ENCODE assay signal across 16 cellular contexts in the genomic region with DNA sequence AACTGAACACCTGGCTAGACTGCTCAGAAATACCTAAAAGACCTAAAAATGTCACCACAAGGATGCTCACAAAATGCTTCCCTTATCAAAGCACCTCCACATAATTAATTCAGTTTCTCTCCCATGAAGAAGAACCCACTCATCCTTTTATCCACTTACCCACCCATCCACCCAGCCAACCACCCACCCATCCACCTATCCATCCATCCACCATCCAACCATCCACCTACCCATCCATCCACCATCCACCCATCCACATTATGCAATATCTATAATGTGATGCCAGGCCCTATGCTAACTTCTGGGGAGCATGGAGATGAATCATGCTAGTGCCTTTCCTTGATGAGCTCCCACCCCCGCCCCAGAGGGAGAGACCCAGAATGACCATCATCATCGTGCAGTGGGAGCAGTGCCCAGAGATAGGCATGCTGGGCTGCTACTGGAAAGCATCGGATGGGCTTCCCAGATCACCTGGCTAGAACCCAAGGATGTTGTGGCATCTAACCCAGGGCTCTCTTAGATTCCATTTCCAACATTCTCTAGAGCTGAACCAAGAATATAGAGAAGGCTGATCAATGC.
DNase-seq lines count a peak whose midpoint lies in the region; ATAC-seq and TF ChIP-seq lines count a peak whose summit lies in the region.
"Had no signal": no experiment of that assay in that cellular context is flagged by ENCODE, and none has a peak within 500 bp of the region (broad histone marks: within the 10 kb centered on the region; RNA-seq: fewer than 3 reads in every experiment).

No MANE protein-coding gene starts in this region.

- H3K18ac ChIP-seq in neuronal stem cell (ENCODE audit: low read length), result no peak overlapping the region

- DNase-seq in GM23338 (ENCODE audit: low spot score), result no peak
- peak; percentile 61 for DNase-seq in NCI-H460 (ENCODE audit: extremely low read depth, low read depth)
- no peak for DNase-seq in neuronal stem cell (ENCODE audit: low spot score)
- DNase-seq in COLO829 (ENCODE audit: low spot score), result no peak
- DNase-seq in NCI-H2107 (lab: John Stamatoyannopoulos, UW), result no peak
- DNase-seq in NCI-H1436 treated with DMSO at 0.1 percent for 48 hours (lab: John Stamatoyannopoulos, UW), result no peak
- DNase-seq: Kasumi-1, NCI-H1048, NCI-H1417 treated with DMSO at 0.1 percent for 48 hours, NCI-H187 treated with DMSO at 0.1 percent for 48 hours, NCI-H524, NCI-H774 had no signal

- no peak overlapping the region for H3K27ac ChIP-seq in GM23338 (ENCODE audit: low read depth)
- H3K27ac ChIP-seq in cingulate gyrus (ENCODE audit: low read depth, low read length), result peak overlapping the region; percentile 19
- no peak overlapping the region for H3K27ac ChIP-seq in neuronal stem cell (replicated peaks; ENCODE audit: low read length)

- H3K36me3 ChIP-seq in GM23338 (ENCODE audit: insufficient read depth) (no peaks in the 10 kb centered on the region), neuronal stem cell (replicated peaks in 1 of 2; ENCODE audit: control insufficient read depth in 2 of 2, insufficient read depth in 2 of 2, low read length in 2 of 2) (peaks cover 3 to 34% of the 10 kb centered on the region in 2 donors)

- H3K4me1 ChIP-seq in GM23338 (ENCODE audit: insufficient read depth) (peaks cover 14% of the 10 kb centered on the region), neuronal stem cell (ENCODE audit: control insufficient read depth in 2 of 2, insufficient read depth in 1 of 2, low read depth in 1 of 2, low read length in 2 of 2) (peaks cover 21 to 22% of the 10 kb centered on the region in 2 donors)

- H3K79me1 ChIP-seq in neuronal stem cell (ENCODE audit: low read depth, low read length), result no peaks in the 10 kb centered on the region

- no peaks in the 10 kb centered on the region for H3K9me3 ChIP-seq in neuronal stem cell (replicated peaks in 1 of 2; ENCODE audit: control insufficient read depth in 2 of 2, insufficient read depth in 1 of 2, low read depth in 1 of 2, low read length in 2 of 2)

- no CpG with 5 or more reads among the region's 3 CpGs for WGBS in neuronal stem cell (ENCODE audit: extremely low coverage in 2 of 2, insufficient read length in 2 of 2, insufficient replicate concordance in 1 of 2), 2 donors

- no peaks in the 10 kb centered on the region for H3F3A ChIP-seq in GM23338 (replicated peaks; ENCODE audit: low read depth)

- peaks cover 1% of the 10 kb centered on the region for H3K27me3 Mint-ChIP-seq in GM23338 (ENCODE audit: insufficient read depth, low read depth, poor library complexity)

- no peak for ATAC-seq in GM23338
- ATAC-seq in HG02678 (IDR thresholded peaks at IDR 0.05; ENCODE audit: unreplicated experiment), result no peak
- ATAC-seq: Panc1 had no signal

- no peak overlapping the region for H2AFZ ChIP-seq in GM23338
- no peak overlapping the region for H2AFZ ChIP-seq in neuronal stem cell (ENCODE audit: low read length)

- H2BK5ac ChIP-seq in neuronal stem cell (ENCODE audit: low read length), result no peak overlapping the region

- no peak overlapping the region for H3K23ac ChIP-seq in neuronal stem cell (ENCODE audit: low read depth, low read length, poor library complexity)

- no peaks in the 10 kb centered on the region for H3K79me2 ChIP-seq in GM23338 (replicated peaks; ENCODE audit: insufficient read depth)

- H3K4me3 Mint-ChIP-seq in GM23338, result no peak overlapping the region
- H3K4me3 Mint-ChIP-seq: CD14-positive monocyte had no signal

- H3K4ac ChIP-seq in neuronal stem cell (ENCODE audit: low read length), result no peak overlapping the region

- H2BK12ac ChIP-seq in neuronal stem cell (ENCODE audit: low read length), result no peak overlapping the region

- peaks cover 45% of the 10 kb centered on the region for H3K4me1 Mint-ChIP-seq in GM23338

- H3K9me2 ChIP-seq in GM23338 (ENCODE audit: insufficient read depth), result peaks cover 12% of the 10 kb centered on the region; the same call in 1 of the 2 replicates

- H3K4me3 ChIP-seq in GM23338 (no peak overlapping the region), neuronal stem cell (ENCODE audit: low read length in 2 of 2) (no peak overlapping the region)

- no peaks in the 10 kb centered on the region for H3K9me3 Mint-ChIP-seq in GM23338
- H3K9me3 Mint-ChIP-seq: CD14-positive monocyte had no signal

- H3K36me3 Mint-ChIP-seq in GM23338 (ENCODE audit: low read depth), result peaks cover 2% of the 10 kb centered on the region; the same call in 1 of the 3 replicates

- peak overlapping the region; percentile 32 for H4K8ac ChIP-seq in neuronal stem cell (ENCODE audit: low read depth, low read length)

- H3K4me2 ChIP-seq in GM23338 (no peak overlapping the region), neuronal stem cell (ENCODE audit: insufficient read depth, low read length, poor library complexity, severe bottlenecking) (no peak overlapping the region)

- no peak overlapping the region for H2AK5ac ChIP-seq in neuronal stem cell (ENCODE audit: low read depth, low read length)

- no peak overlapping the region for H2BK120ac ChIP-seq in neuronal stem cell (ENCODE audit: low read depth, low read length)

- H4K91ac ChIP-seq in neuronal stem cell (ENCODE audit: low read depth, low read length, poor library complexity), result no peak overlapping the region

- no peak for TF ChIP-seq CTCF in GM23338 (conservative IDR thresholded peaks at IDR 0.05; ENCODE audit: low read depth in 2 of 2)

- H3K27me3 ChIP-seq in GM23338 (ENCODE audit: insufficient read depth) (no peaks in the 10 kb centered on the region), neuronal stem cell (ENCODE audit: control insufficient read depth in 3 of 3, insufficient read depth in 3 of 3, low read depth in 1 of 3, low read length in 3 of 3) (no peaks in the 10 kb centered on the region)

- H3K14ac ChIP-seq in neuronal stem cell (ENCODE audit: low read length), result no peak overlapping the region

- no peak overlapping the region for H3K9ac ChIP-seq in neuronal stem cell (ENCODE audit: low read depth, low read length, poor library complexity)

- no peaks in the 10 kb centered on the region for H4K20me1 ChIP-seq in GM23338 (replicated peaks; ENCODE audit: insufficient read depth)

- H2BK15ac ChIP-seq in neuronal stem cell (ENCODE audit: low read length), result no peak overlapping the region

- 0 out of 2 replicates have a peak overlapping the region, but pooled peaks have one; percentile 30 for H3K27ac Mint-ChIP-seq in GM23338

TF ChIP-seq in GM23338, 12 proteins besides CTCF, POLR2A, EP300 and RAD21 (continues in another document):
- TF ChIP-seq STAT1 (IDR thresholded peaks at IDR 0.05; ENCODE audit: unreplicated experiment) (no peak), ZNF331 (CRISPR knock-in tag; IDR thresholded peaks at IDR 0.05; ENCODE audit: low read depth) (no peak), EZH2 (IDR thresholded peaks at IDR 0.05; ENCODE audit: low read depth, unreplicated experiment) (no peak), EZH2phosphoT487 (IDR thresholded peaks at IDR 0.05; ENCODE audit: unreplicated experiment) (no peak), JUNB (IDR thresholded peaks at IDR 0.05; ENCODE audit: unreplicated experiment) (no peak), NANOG (IDR thresholded peaks at IDR 0.05; ENCODE audit: borderline replicate concordance) (no peak)
- TF ChIP-seq, protein P1, sequence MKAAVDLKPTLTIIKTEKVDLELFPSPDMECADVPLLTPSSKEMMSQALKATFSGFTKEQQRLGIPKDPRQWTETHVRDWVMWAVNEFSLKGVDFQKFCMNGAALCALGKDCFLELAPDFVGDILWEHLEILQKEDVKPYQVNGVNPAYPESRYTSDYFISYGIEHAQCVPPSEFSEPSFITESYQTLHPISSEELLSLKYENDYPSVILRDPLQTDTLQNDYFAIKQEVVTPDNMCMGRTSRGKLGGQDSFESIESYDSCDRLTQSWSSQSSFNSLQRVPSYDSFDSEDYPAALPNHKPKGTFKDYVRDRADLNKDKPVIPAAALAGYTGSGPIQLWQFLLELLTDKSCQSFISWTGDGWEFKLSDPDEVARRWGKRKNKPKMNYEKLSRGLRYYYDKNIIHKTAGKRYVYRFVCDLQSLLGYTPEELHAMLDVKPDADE (IDR thresholded peaks at IDR 0.05), result no peak
- TF ChIP-seq, protein P2, sequence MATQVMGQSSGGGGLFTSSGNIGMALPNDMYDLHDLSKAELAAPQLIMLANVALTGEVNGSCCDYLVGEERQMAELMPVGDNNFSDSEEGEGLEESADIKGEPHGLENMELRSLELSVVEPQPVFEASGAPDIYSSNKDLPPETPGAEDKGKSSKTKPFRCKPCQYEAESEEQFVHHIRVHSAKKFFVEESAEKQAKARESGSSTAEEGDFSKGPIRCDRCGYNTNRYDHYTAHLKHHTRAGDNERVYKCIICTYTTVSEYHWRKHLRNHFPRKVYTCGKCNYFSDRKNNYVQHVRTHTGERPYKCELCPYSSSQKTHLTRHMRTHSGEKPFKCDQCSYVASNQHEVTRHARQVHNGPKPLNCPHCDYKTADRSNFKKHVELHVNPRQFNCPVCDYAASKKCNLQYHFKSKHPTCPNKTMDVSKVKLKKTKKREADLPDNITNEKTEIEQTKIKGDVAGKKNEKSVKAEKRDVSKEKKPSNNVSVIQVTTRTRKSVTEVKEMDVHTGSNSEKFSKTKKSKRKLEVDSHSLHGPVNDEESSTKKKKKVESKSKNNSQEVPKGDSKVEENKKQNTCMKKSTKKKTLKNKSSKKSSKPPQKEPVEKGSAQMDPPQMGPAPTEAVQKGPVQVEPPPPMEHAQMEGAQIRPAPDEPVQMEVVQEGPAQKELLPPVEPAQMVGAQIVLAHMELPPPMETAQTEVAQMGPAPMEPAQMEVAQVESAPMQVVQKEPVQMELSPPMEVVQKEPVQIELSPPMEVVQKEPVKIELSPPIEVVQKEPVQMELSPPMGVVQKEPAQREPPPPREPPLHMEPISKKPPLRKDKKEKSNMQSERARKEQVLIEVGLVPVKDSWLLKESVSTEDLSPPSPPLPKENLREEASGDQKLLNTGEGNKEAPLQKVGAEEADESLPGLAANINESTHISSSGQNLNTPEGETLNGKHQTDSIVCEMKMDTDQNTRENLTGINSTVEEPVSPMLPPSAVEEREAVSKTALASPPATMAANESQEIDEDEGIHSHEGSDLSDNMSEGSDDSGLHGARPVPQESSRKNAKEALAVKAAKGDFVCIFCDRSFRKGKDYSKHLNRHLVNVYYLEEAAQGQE (IDR thresholded peaks at IDR 0.05; ENCODE audit: unreplicated experiment), result no peak
